Comparison of ENCODE assay signal across 8 cellular contexts in genomic region chr2:142130111-142131015, GRCh38. TPM values are rescaled to one million over a fixed set of nuclear protein-coding genes. Genes with fewer than 3 reads are reported as not detected.
DNase-seq lines count a peak whose midpoint lies in the region; ATAC-seq and TF ChIP-seq lines count a peak whose summit lies in the region.

No MANE protein-coding gene starts in this region.

- intact Hi-C loops in Caco-2 (cut with micrococcal nuclease; ENCODE audit: unreplicated experiment) = loop anchor here (2.0 kb wide), 1 partner anchor 22 kb away; no protein-coding TSS in a partner anchor
- intact Hi-C loops in MCF 10A (cut with micrococcal nuclease) = no loop called here
- intact Hi-C loops in sigmoid colon (cut with DNase I) = no loop called here

- POLR2A ChIA-PET in Caco-2 (lab: Charles Lee) (no interaction called here), MCF 10A (lab: Yijun Ruan, JAX) (interaction anchor here (2.1 kb wide), 1 partner anchor 9 kb away, joined by 5 read pairs; no protein-coding TSS in a partner anchor)

- H3K9me3 Mint-ChIP-seq in Caco-2 (ENCODE audit: unreplicated experiment) = no peaks in the 10 kb centered on the region
- no peaks in the 10 kb centered on the region for H3K9me3 Mint-ChIP-seq in MCF 10A (ENCODE audit: unreplicated experiment)

- H3K27ac Mint-ChIP-seq in Caco-2 (ENCODE audit: unreplicated experiment) = no peak overlapping the region
- no peak overlapping the region for H3K27ac Mint-ChIP-seq in MCF 10A (ENCODE audit: low read depth, unreplicated experiment)
- H3K27ac Mint-ChIP-seq in T-helper 17 cell = no peak overlapping the region

- peak overlapping the region; percentile 6 to 56 (median 24) for H3K27ac ChIP-seq in sigmoid colon

- H3K9me3 ChIP-seq in Caco-2 (no peaks in the 10 kb centered on the region), iPS-15b (ENCODE audit: control insufficient read depth, insufficient read depth, low read length) (no peaks in the 10 kb centered on the region), sigmoid colon (no peaks in the 10 kb centered on the region), T-helper 17 cell (ENCODE audit: control insufficient read depth, low read length, poor library complexity, severe bottlenecking) (no peaks in the 10 kb centered on the region)

- H3K9ac ChIP-seq in iPS-15b (ENCODE audit: low read depth, low read length) = peak overlapping the region; percentile 30

- ATAC-seq in GM21529 (IDR thresholded peaks at IDR 0.05; ENCODE audit: unreplicated experiment) = peak; percentile 39
- no peak for ATAC-seq in T-helper 17 cell

- peaks cover 46% of the 10 kb centered on the region for H3K27me3 Mint-ChIP-seq in Caco-2 (ENCODE audit: insufficient read depth, unreplicated experiment)
- H3K27me3 Mint-ChIP-seq in MCF 10A (ENCODE audit: insufficient read depth, unreplicated experiment) = peaks cover 92% of the 10 kb centered on the region
- H3K27me3 Mint-ChIP-seq in T-helper 17 cell = peaks cover 20% of the 10 kb centered on the region

- TF ChIP-seq POLR2A in sigmoid colon (IDR thresholded peaks at IDR 0.05) = no peak

- H3K27me3 ChIP-seq in Caco-2 (replicated peaks; ENCODE audit: control insufficient read depth, insufficient read depth, low read length) = no peaks in the 10 kb centered on the region; the same call in none of the 2 replicates
- H3K27me3 ChIP-seq in iPS-15b (ENCODE audit: control insufficient read depth, insufficient read depth, low read length) = peaks cover 54% of the 10 kb centered on the region
- peaks cover 0 to 11% (median 0%) of the 10 kb centered on the region in 3 donors for H3K27me3 ChIP-seq in sigmoid colon

- H3K4me1 Mint-ChIP-seq in Caco-2 (ENCODE audit: low read depth, unreplicated experiment) (no peaks in the 10 kb centered on the region), MCF 10A (ENCODE audit: insufficient read depth, unreplicated experiment) (peaks cover 6% of the 10 kb centered on the region), T-helper 17 cell (peaks cover 5% of the 10 kb centered on the region)

- no TSS peak for BruUV-seq in Caco-2 (replicated peaks; lab: Mats Ljungman, UMichigan)
- BruUV-seq in MCF 10A (replicated peaks; lab: Mats Ljungman, UMichigan) = no TSS peak

- TF ChIP-seq CTCF in Caco-2 (IDR thresholded peaks at IDR 0.05; ENCODE audit: insufficient read depth in 1 of 2, low read depth in 1 of 2, low read length in 1 of 2, severe bottlenecking in 1 of 2, unreplicated experiment in 1 of 2) = no peak
- no peak for TF ChIP-seq CTCF in MCF 10A (IDR thresholded peaks at IDR 0.05; ENCODE audit: unreplicated experiment)
- no peak for TF ChIP-seq CTCF in sigmoid colon (IDR thresholded peaks at IDR 0.05)

- DNase-seq in Caco-2 (peak; percentile 22 to 36), NCI-H2171 (lab: John Stamatoyannopoulos, UW) (peak; percentile 39), MCF 10A (ENCODE audit: unreplicated experiment) (peak; percentile 23), sigmoid colon (peak; percentile 80), T-helper 17 cell (no peak)
- no peak for DNase-seq in stimulated activated naive CD4-positive, alpha-beta T cell treated with Interleukin-2 at 50 U/mL for 16 hours (lab: John Stamatoyannopoulos, UW)

- H3K4me3 ChIP-seq in Caco-2 (ENCODE audit: low read depth, low read length) = peak overlapping the region; percentile 33
- H3K4me3 ChIP-seq in iPS-15b (ENCODE audit: low read depth, low read length) = peak overlapping the region; percentile 87
- peak overlapping the region; percentile 41 to 57 (median 49) for H3K4me3 ChIP-seq in sigmoid colon

- no peak for TF ChIP-seq EP300 in sigmoid colon (IDR thresholded peaks at IDR 0.05)

- CTCF ChIA-PET in Caco-2 (lab: Charles Lee) = interaction anchor here (0.8 kb wide), 1 partner anchor 10 kb away, joined by 3 read pairs; no protein-coding TSS in a partner anchor
- CTCF ChIA-PET in MCF 10A (lab: Yijun Ruan, JAX) = interaction anchor here (0.5 to 1.4 kb wide), 5 partner anchors 10 to 1010 kb away, joined by 3 to 5 read pairs (median 3); no protein-coding TSS in a partner anchor

- WGBS in sigmoid colon, 2 donors = 1 to 2% methylated on average over 69 of the region's 69 CpGs

- peak overlapping the region; percentile 69 for H3K4me3 Mint-ChIP-seq in Caco-2 (ENCODE audit: unreplicated experiment)
- peak overlapping the region; percentile 58 for H3K4me3 Mint-ChIP-seq in MCF 10A (ENCODE audit: unreplicated experiment)
- H3K4me3 Mint-ChIP-seq in T-helper 17 cell = no peak overlapping the region

- H3K4me1 ChIP-seq in Caco-2 (no peaks in the 10 kb centered on the region), iPS-15b (ENCODE audit: control insufficient read depth, insufficient read depth, low read length) (no peaks in the 10 kb centered on the region), sigmoid colon (peaks cover 0 to 17% (median 4%) of the 10 kb centered on the region in 4 donors)

- H3K36me3 ChIP-seq in Caco-2 (ENCODE audit: control insufficient read depth, insufficient read depth, low read length) (no peaks in the 10 kb centered on the region), iPS-15b (ENCODE audit: control insufficient read depth, insufficient read depth, low read length) (no peaks in the 10 kb centered on the region), sigmoid colon (no peaks in the 10 kb centered on the region)

- H3K36me3 Mint-ChIP-seq in Caco-2 (ENCODE audit: insufficient read depth, unreplicated experiment) (no peaks in the 10 kb centered on the region), MCF 10A (ENCODE audit: insufficient read depth, unreplicated experiment) (no peaks in the 10 kb centered on the region), T-helper 17 cell (ENCODE audit: low read depth) (no peaks in the 10 kb centered on the region)

RNA-seq across cellular contexts. Expression of gene LRP1B, which starts 0.5 kb away (rescaled TPM):
- 0.30 TPM in 1 of 2 replicates, not detected in the other for total RNA-seq in Caco-2 (2022)
- not detected in 2 replicates for total RNA-seq in MCF 10A (2022)
- 1 to 10 TPM in 3 of 4 donors, under 1 TPM in 1; 0.81 to 5.1 (median 3.5) TPM for total RNA-seq in sigmoid colon
- polyA plus RNA-seq in sigmoid colon = under 1 TPM in 2 of 3 donors, not detected in 1; 0.06 to 0.60 TPM
- under 1 TPM in 1 of 2 donors, not detected in 1; 0.02 TPM for total RNA-seq in T-helper 17 cell

Comparison
In these comparisons a context has a peak if more than half of its experiments do, and no peak if none do; other contexts are left out.
1. DNase-seq: peak in Caco-2 (2 of 2), NCI-H2171 (single experiment), MCF 10A (single experiment) and sigmoid colon (single experiment); none in stimulated activated naive CD4-positive, alpha-beta T cell treated with Interleukin-2 at 50 U/mL for 16 hours (single experiment) and T-helper 17 cell (0 of 3).
2. H3K4me3 ChIP-seq: peak in every context shown above with its lines; median percentile 87 in iPS-15b; 49 in sigmoid colon; 33 in Caco-2.